In the genomic region with DNA sequence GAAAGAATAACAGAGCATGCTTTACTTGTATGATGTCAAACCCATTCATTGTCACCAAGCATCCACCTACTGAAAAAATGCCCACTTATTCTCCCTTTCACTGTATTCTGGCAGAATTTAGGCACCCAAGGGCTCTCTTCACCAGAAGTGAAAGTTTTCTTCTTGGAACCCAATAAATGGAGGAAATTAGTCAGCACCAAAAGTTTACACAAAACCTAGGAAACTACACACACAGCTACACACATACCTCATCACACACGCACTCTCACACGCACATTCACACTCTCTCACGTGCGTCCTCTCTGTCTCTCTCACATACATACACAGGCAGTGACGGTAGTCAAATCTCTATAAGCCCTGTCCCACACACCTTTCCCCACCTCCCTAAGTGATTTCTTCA, we compare ENCODE assay signal across 2 cellular contexts.
TF ChIP-seq lines count a peak whose summit lies in the region.

No MANE protein-coding gene starts in this region.

TF ChIP-seq in GM12878, 131 proteins besides CTCF, POLR2A, EP300 and RAD21 (continued from another document and continues in another):
- TF ChIP-seq SKIL (IDR thresholded peaks at IDR 0.05; ENCODE audit: low read depth, poor library complexity, severe bottlenecking) (peak; percentile 48), NFIC (IDR thresholded peaks at IDR 0.05; ENCODE audit: low read depth, low read length) (peak; percentile 72; the same call in 1 of the 2 replicates), ZZZ3 (IDR thresholded peaks at IDR 0.05; ENCODE audit: control insufficient read depth, insufficient read length, low read depth) (no peak), CHD4 (IDR thresholded peaks at IDR 0.05) (no peak), RELA (IDR thresholded peaks at IDR 0.05; ENCODE audit: borderline replicate concordance, partially characterized antibody) (peak; percentile 47), CREB1 (IDR thresholded peaks at IDR 0.05; ENCODE audit: low read depth) (peak; percentile 74), MXI1 (IDR thresholded peaks at IDR 0.05; ENCODE audit: low read depth, low read length) (peak; percentile 45; the same call in 1 of the 2 replicates), BHLHE40 (IDR thresholded peaks at IDR 0.05; ENCODE audit: borderline replicate concordance in 1 of 2, low read depth in 2 of 2, low read length in 1 of 2) (peak; percentile 98 to 99), POU2F2 (IDR thresholded peaks at IDR 0.05; ENCODE audit: borderline replicate concordance, low read depth, low read length) (peak; percentile 70; the same call in 1 of the 3 replicates), POLR2AphosphoS5 (IDR thresholded peaks at IDR 0.05; ENCODE audit: low read length) (peak; percentile 56; the same call in 1 of the 2 replicates), ZBTB11 (CRISPR knock-in tag; IDR thresholded peaks at IDR 0.05) (no peak), SREBF1 (IDR thresholded peaks at IDR 0.05; ENCODE audit: low read length) (no peak)
- TF ChIP-seq, protein P1, sequence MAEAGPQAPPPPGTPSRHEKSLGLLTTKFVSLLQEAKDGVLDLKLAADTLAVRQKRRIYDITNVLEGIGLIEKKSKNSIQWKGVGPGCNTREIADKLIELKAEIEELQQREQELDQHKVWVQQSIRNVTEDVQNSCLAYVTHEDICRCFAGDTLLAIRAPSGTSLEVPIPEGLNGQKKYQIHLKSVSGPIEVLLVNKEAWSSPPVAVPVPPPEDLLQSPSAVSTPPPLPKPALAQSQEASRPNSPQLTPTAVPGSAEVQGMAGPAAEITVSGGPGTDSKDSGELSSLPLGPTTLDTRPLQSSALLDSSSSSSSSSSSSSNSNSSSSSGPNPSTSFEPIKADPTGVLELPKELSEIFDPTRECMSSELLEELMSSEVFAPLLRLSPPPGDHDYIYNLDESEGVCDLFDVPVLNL (IDR thresholded peaks at IDR 0.05; ENCODE audit: low read depth, low read length): no peak
- TF ChIP-seq, protein P2, sequence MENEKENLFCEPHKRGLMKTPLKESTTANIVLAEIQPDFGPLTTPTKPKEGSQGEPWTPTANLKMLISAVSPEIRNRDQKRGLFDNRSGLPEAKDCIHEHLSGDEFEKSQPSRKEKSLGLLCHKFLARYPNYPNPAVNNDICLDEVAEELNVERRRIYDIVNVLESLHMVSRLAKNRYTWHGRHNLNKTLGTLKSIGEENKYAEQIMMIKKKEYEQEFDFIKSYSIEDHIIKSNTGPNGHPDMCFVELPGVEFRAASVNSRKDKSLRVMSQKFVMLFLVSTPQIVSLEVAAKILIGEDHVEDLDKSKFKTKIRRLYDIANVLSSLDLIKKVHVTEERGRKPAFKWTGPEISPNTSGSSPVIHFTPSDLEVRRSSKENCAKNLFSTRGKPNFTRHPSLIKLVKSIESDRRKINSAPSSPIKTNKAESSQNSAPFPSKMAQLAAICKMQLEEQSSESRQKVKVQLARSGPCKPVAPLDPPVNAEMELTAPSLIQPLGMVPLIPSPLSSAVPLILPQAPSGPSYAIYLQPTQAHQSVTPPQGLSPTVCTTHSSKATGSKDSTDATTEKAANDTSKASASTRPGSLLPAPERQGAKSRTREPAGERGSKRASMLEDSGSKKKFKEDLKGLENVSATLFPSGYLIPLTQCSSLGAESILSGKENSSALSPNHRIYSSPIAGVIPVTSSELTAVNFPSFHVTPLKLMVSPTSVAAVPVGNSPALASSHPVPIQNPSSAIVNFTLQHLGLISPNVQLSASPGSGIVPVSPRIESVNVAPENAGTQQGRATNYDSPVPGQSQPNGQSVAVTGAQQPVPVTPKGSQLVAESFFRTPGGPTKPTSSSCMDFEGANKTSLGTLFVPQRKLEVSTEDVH (IDR thresholded peaks at IDR 0.05; ENCODE audit: low read depth, partially characterized antibody): peak; percentile 62

TF ChIP-seq in SK-N-SH treated with all-trans-retinoic acid at 6 μM for 48 hours, 23 proteins besides CTCF, POLR2A, EP300 and RAD21 (continued from another document):
- TF ChIP-seq ESRRG (CRISPR knock-in tag; IDR thresholded peaks at IDR 0.05): no peak
- no peak for TF ChIP-seq PPARA (CRISPR knock-in tag; IDR thresholded peaks at IDR 0.05; ENCODE audit: borderline replicate concordance)
- TF ChIP-seq GLIS3 (CRISPR knock-in tag; IDR thresholded peaks at IDR 0.05): no peak
- TF ChIP-seq ZNF565 (CRISPR knock-in tag; conservative IDR thresholded peaks at IDR 0.05; ENCODE audit: low read depth): no peak
- no peak for TF ChIP-seq BACH2 (CRISPR knock-in tag; IDR thresholded peaks at IDR 0.05; ENCODE audit: borderline replicate concordance)
- TF ChIP-seq CREB5 (CRISPR knock-in tag; IDR thresholded peaks at IDR 0.05; ENCODE audit: low read depth): no peak
- TF ChIP-seq ZNF70 (CRISPR knock-in tag; IDR thresholded peaks at IDR 0.05): no peak
- no peak for TF ChIP-seq ISL1 (CRISPR knock-in tag; IDR thresholded peaks at IDR 0.05)
- TF ChIP-seq TOX (CRISPR knock-in tag; IDR thresholded peaks at IDR 0.05; ENCODE audit: borderline replicate concordance): no peak
- no peak for TF ChIP-seq TCF4 (CRISPR knock-in tag; IDR thresholded peaks at IDR 0.05; ENCODE audit: borderline replicate concordance)
- no peak for TF ChIP-seq RARB (CRISPR knock-in tag; IDR thresholded peaks at IDR 0.05)
- no peak for TF ChIP-seq ZC3H10 (CRISPR knock-in tag; IDR thresholded peaks at IDR 0.05)
- TF ChIP-seq CSRNP3 (CRISPR knock-in tag; IDR thresholded peaks at IDR 0.05): no peak
- no peak for TF ChIP-seq CSDC2 (CRISPR knock-in tag; IDR thresholded peaks at IDR 0.05)
- no peak for TF ChIP-seq ZFP30 (CRISPR knock-in tag; IDR thresholded peaks at IDR 0.05)
- TF ChIP-seq SNAI2 (CRISPR knock-in tag; IDR thresholded peaks at IDR 0.05): no peak
